In the genomic region with DNA sequence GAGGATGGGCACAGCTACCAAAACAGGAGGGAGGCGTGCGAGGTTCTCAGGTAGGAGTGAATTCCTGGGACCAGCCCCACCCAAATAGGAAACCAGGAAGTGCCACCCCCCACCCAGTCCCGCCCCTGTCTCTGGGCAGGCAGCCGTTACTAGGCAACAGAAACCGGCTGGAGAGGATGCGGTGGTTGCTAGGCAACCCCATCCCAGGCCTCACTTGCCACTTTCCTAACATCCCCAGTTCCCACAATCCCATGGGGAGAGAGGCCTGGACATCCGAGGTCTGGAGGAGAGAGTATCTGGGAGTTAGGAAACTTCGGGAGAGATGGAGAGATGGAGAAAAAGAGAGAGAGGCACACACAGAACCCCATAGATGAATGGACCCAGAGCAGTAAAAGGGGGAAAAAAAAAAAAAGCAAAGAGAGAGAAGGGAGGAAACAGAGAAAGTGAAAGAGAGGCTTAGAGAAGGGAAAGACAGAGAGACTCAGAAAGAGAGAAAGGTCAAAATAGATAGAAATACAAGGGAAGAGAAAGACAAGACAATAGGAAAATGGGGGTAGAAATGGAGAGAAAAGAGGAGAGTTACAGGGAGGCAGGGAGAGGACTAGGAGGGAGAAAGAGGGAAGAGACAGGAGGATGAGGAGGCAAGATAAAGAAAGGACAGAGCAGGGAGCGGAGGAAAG, we compare ENCODE assay signal across 10 cellular contexts. TPM values are rescaled to one million over a fixed set of nuclear protein-coding genes. Genes with fewer than 3 reads are reported as not detected.
DNase-seq lines count a peak whose midpoint lies in the region; ATAC-seq, FAIRE-seq and TF ChIP-seq lines count a peak whose summit lies in the region.
"Had no signal": no experiment of that assay in that cellular context is flagged by ENCODE, and none has a peak within 500 bp of the region (broad histone marks: within the 10 kb centered on the region; RNA-seq: fewer than 3 reads in every experiment).

No MANE protein-coding gene starts in this region.

- ATAC-seq in HepG2 (no peak), right lobe of liver (no peak), HG02981 (IDR thresholded peaks at IDR 0.05; ENCODE audit: unreplicated experiment) (no peak), HG03342 (IDR thresholded peaks at IDR 0.05; ENCODE audit: unreplicated experiment) (no peak), HG03442 (IDR thresholded peaks at IDR 0.05; ENCODE audit: unreplicated experiment) (no peak)

- CTCF ChIA-PET in HepG2 (lab: Yijun Ruan, JAX; ENCODE audit: low intra/inter-chr PET ratio, low total read pairs): no interaction called here

- intact Hi-C loops in HepG2 (cut with micrococcal nuclease; ENCODE audit: unreplicated experiment): no loop called here
- intact Hi-C loops in right lobe of liver (cut with DNase I): no loop called here

- no peak for FAIRE-seq in HepG2 (lab: Jason Lieb, UNC)

- BruUV-seq in HepG2 (replicated peaks; lab: Mats Ljungman, UMichigan): no TSS peak

- 8% methylated on average over 7 of the region's 9 CpGs for WGBS in HepG2 (ENCODE audit: low lambda C conversion rate)
- 35% methylated on average over 6 of the region's 9 CpGs for WGBS in right lobe of liver (ENCODE audit: insufficient coverage, low coverage, low lambda C conversion rate, missing lambda C conversion rate)

- H3K4me1 ChIP-seq in HepG2 (ENCODE audit: insufficient read depth, low read length): no peaks in the 10 kb centered on the region
- H3K4me1 ChIP-seq in right lobe of liver: no peaks in the 10 kb centered on the region
- H3K4me1 ChIP-seq: SJSA1 had no signal

- no peak overlapping the region for H3K4me2 ChIP-seq in HepG2 (ENCODE audit: low read depth, low read length)

- no peak overlapping the region for H3K27ac ChIP-seq in HepG2 (ENCODE audit: extremely low read length, insufficient read depth, low read length)
- no peak overlapping the region for H3K27ac ChIP-seq in right lobe of liver
- H3K27ac ChIP-seq: SJSA1 had no signal

- TF ChIP-seq POLR2A in HepG2 (IDR thresholded peaks at IDR 0.05; ENCODE audit: insufficient read depth in 1 of 2, low read depth in 2 of 2, low read length in 2 of 2): no peak
- no peak for TF ChIP-seq POLR2A in right lobe of liver (IDR thresholded peaks at IDR 0.05)

- H3K4me3 ChIP-seq in HepG2 (replicated peaks in 1 of 3; ENCODE audit: insufficient read depth in 1 of 3, low read depth in 2 of 3, low read length in 3 of 3) (no peak overlapping the region), right lobe of liver (no peak overlapping the region), epithelial cell of esophagus (ENCODE audit: low read length) (no peak overlapping the region)
- H3K4me3 ChIP-seq: SJSA1 had no signal

- TF ChIP-seq RAD21 in HepG2 (CRISPR knock-in tag; IDR thresholded peaks at IDR 0.05): no peak

- H3K36me3 ChIP-seq in HepG2 (replicated peaks in 1 of 2; ENCODE audit: control insufficient read depth in 1 of 2, insufficient read depth in 2 of 2, low read length in 2 of 2) (no peaks in the 10 kb centered on the region), right lobe of liver (no peaks in the 10 kb centered on the region)
- H3K36me3 ChIP-seq: SJSA1 had no signal

- TF ChIP-seq EP300 in HepG2 (IDR thresholded peaks at IDR 0.05; ENCODE audit: low read depth in 2 of 2, low read length in 2 of 2) (no peak), HepG2 (CRISPR knock-in tag; IDR thresholded peaks at IDR 0.05; ENCODE audit: borderline replicate concordance) (no peak)

- H3K27me3 ChIP-seq in HepG2 (ENCODE audit: control insufficient read depth in 1 of 2, insufficient read depth in 2 of 2, low read length in 2 of 2): peaks cover 16 to 55% of the 10 kb centered on the region in 2 experiments
- no peaks in the 10 kb centered on the region for H3K27me3 ChIP-seq in right lobe of liver

- TF ChIP-seq CTCF in HepG2 (CRISPR knock-in tag; IDR thresholded peaks at IDR 0.05): no peak
- TF ChIP-seq CTCF in right lobe of liver (IDR thresholded peaks at IDR 0.05): no peak
- no peak for TF ChIP-seq CTCF in epithelial cell of esophagus (IDR thresholded peaks at IDR 0.05; ENCODE audit: insufficient read depth, low read depth, low read length, missing control alignments)

- H3K79me2 ChIP-seq in HepG2 (ENCODE audit: insufficient read depth, low read length): no peaks in the 10 kb centered on the region

- no peak overlapping the region for H2AFZ ChIP-seq in HepG2 (ENCODE audit: low read length)

- DNase-seq in HepG2 (ENCODE audit: low spot score) (no peak), right lobe of liver (no peak), NCI-H524 (lab: John Stamatoyannopoulos, UW) (peak; percentile 65 to 88), epithelial cell of esophagus (ENCODE audit: low read depth) (peak; percentile 61), HuH-7.5 (ENCODE audit: low spot score) (no peak)
- DNase-seq: activated effector memory CD4-positive, alpha-beta T cell treated with anti-CD3 and anti-CD28 coated beads, Interleukin-2, amount 50 U/mL, for 16 hours had no signal

- H3K9me3 ChIP-seq in HepG2 (ENCODE audit: low read length) (no peaks in the 10 kb centered on the region), right lobe of liver (no peaks in the 10 kb centered on the region)
- H3K9me3 ChIP-seq: SJSA1 had no signal

- no peaks in the 10 kb centered on the region for H4K20me1 ChIP-seq in HepG2 (ENCODE audit: insufficient read depth, low read length)

- in situ Hi-C loops in HepG2 (cut with HindIII; ENCODE audit: extremely low pct_ligation_motif_present, low pct_unique_long_range_greater_than_20kb): no loop called here

- H3K9ac ChIP-seq in HepG2 (ENCODE audit: insufficient read depth, low read depth, low read length): no peak overlapping the region

- POLR2A ChIA-PET in HepG2 (lab: Yijun Ruan, JAX): no interaction called here

TF ChIP-seq in HepG2, 621 proteins besides CTCF, POLR2A, EP300 and RAD21 (continues in another document):
- TF ChIP-seq ZEB1 (IDR thresholded peaks at IDR 0.05; ENCODE audit: insufficient replicate concordance, low read depth): no peak

RNA-seq across cellular contexts. Expression of a gene that starts 3.8 kb away (rescaled TPM):
- total RNA-seq in HepG2 (2016; rRNA removed; fragmentation: Illumina TruSeq; extraction: Trizol) (not detected in 2 replicates), right lobe of liver (under 1 TPM in 4 of 6 experiments, not detected in 2; 0.15 to 0.42 (median 0.17) TPM)
- total RNA-seq in HepG2 (2016; cell fraction: cytosol; rRNA removed; fragmentation: Illumina TruSeq; extraction: Trizol; ENCODE audit: low read depth): not detected in 2 replicates
- total RNA-seq in HepG2 (2016; cell fraction: insoluble cytoplasmic fraction; rRNA removed; fragmentation: Illumina TruSeq; extraction: Trizol): not detected in 2 replicates
- total RNA-seq in HepG2 (2016; cell fraction: membrane; rRNA removed; fragmentation: Illumina TruSeq; extraction: Trizol): not detected in 2 replicates
- not detected in 2 replicates for total RNA-seq in HepG2 (2016; cell fraction: nucleus; rRNA removed; fragmentation: Illumina TruSeq; extraction: Trizol)
- 0.05 TPM in 1 of 2 replicates, not detected in the other for polyA plus RNA-seq in HepG2 (2011; rRNA removed)
- 0.03 TPM in 1 of 2 replicates, not detected in the other for polyA plus RNA-seq in HepG2 (2011; cell fraction: cytosol; rRNA removed)
- 0.10 and 0.14 TPM in 2 replicates for polyA plus RNA-seq in HepG2 (2011; cell fraction: nucleus; rRNA removed)
- polyA plus RNA-seq in HepG2 (2012): not detected in 2 replicates
- not detected in 2 replicates for polyA plus RNA-seq in HepG2 (2016; cell fraction: cytosol; fragmentation: Illumina TruSeq; extraction: Trizol; ENCODE audit: low read depth)
- not detected in 2 replicates for polyA plus RNA-seq in HepG2 (2016; cell fraction: insoluble cytoplasmic fraction; fragmentation: Illumina TruSeq; extraction: Trizol; ENCODE audit: low read depth)
- polyA plus RNA-seq in HepG2 (2016; cell fraction: membrane; fragmentation: Illumina TruSeq; extraction: Trizol; ENCODE audit: low read depth): not detected in 2 replicates
- not detected in 2 replicates for polyA plus RNA-seq in HepG2 (2016; cell fraction: nucleus; fragmentation: Illumina TruSeq; extraction: Trizol; ENCODE audit: insufficient read depth, low read depth)
- 0.08 and 0.12 TPM in 2 replicates for polyA minus RNA-seq in HepG2 (2011; rRNA and poly(A)+ RNA removed; ENCODE audit: low replicate concordance)
- polyA minus RNA-seq in HepG2 (2011; cell fraction: cytosol; rRNA and poly(A)+ RNA removed): not detected in 2 replicates
- not detected in 2 replicates for polyA minus RNA-seq in HepG2 (2011; cell fraction: nucleus; rRNA and poly(A)+ RNA removed)
- total RNA-seq: SJSA1 had no signal

RNA-seq across cellular contexts. Expression of a gene that starts 9.8 kb away (rescaled TPM):
- total RNA-seq in HepG2 (2016; rRNA removed; fragmentation: Illumina TruSeq; extraction: Trizol) (7.9 and 8.2 TPM in 2 replicates), right lobe of liver (1 to 10 TPM; 4.3 to 5.8 (median 4.7) TPM)
- total RNA-seq in HepG2 (2016; cell fraction: cytosol; rRNA removed; fragmentation: Illumina TruSeq; extraction: Trizol; ENCODE audit: low read depth): 2.3 and 2.4 TPM in 2 replicates
- total RNA-seq in HepG2 (2016; cell fraction: insoluble cytoplasmic fraction; rRNA removed; fragmentation: Illumina TruSeq; extraction: Trizol): 7.7 and 8.2 TPM in 2 replicates
- total RNA-seq in HepG2 (2016; cell fraction: membrane; rRNA removed; fragmentation: Illumina TruSeq; extraction: Trizol): 5.2 and 5.9 TPM in 2 replicates
- total RNA-seq in HepG2 (2016; cell fraction: nucleus; rRNA removed; fragmentation: Illumina TruSeq; extraction: Trizol): 4.3 and 4.9 TPM in 2 replicates
- polyA plus RNA-seq in HepG2 (2011; rRNA removed): 7.7 and 9.5 TPM in 2 replicates
- polyA plus RNA-seq in HepG2 (2011; cell fraction: cytosol; rRNA removed): 6.7 and 9.5 TPM in 2 replicates
- 9.5 and 11.0 TPM in 2 replicates for polyA plus RNA-seq in HepG2 (2011; cell fraction: nucleus; rRNA removed)
- polyA plus RNA-seq in HepG2 (2012): 4.3 and 4.4 TPM in 2 replicates
- polyA plus RNA-seq in HepG2 (2016; cell fraction: cytosol; fragmentation: Illumina TruSeq; extraction: Trizol; ENCODE audit: low read depth): 0.51 and 0.69 TPM in 2 replicates
- polyA plus RNA-seq in HepG2 (2016; cell fraction: insoluble cytoplasmic fraction; fragmentation: Illumina TruSeq; extraction: Trizol; ENCODE audit: low read depth): 6.5 and 7.9 TPM in 2 replicates
- polyA plus RNA-seq in HepG2 (2016; cell fraction: membrane; fragmentation: Illumina TruSeq; extraction: Trizol; ENCODE audit: low read depth): 1.4 TPM in 2 replicates
- polyA plus RNA-seq in HepG2 (2016; cell fraction: nucleus; fragmentation: Illumina TruSeq; extraction: Trizol; ENCODE audit: insufficient read depth, low read depth): 6.0 and 6.3 TPM in 2 replicates
- polyA minus RNA-seq in HepG2 (2011; rRNA and poly(A)+ RNA removed; ENCODE audit: low replicate concordance): 24.3 and 39.3 TPM in 2 replicates
- polyA minus RNA-seq in HepG2 (2011; cell fraction: cytosol; rRNA and poly(A)+ RNA removed): 12.1 and 12.4 TPM in 2 replicates
- 5.8 and 6.5 TPM in 2 replicates for polyA minus RNA-seq in HepG2 (2011; cell fraction: nucleus; rRNA and poly(A)+ RNA removed)

Comparison
In these comparisons a context has a peak if more than half of its experiments do, and no peak if none do; other contexts are left out.
1. DNase-seq: peak in NCI-H524 (2 of 2) and epithelial cell of esophagus (single experiment); none in HepG2 (single experiment), right lobe of liver (0 of 3) and HuH-7.5 (single experiment).